In the genomic region with DNA sequence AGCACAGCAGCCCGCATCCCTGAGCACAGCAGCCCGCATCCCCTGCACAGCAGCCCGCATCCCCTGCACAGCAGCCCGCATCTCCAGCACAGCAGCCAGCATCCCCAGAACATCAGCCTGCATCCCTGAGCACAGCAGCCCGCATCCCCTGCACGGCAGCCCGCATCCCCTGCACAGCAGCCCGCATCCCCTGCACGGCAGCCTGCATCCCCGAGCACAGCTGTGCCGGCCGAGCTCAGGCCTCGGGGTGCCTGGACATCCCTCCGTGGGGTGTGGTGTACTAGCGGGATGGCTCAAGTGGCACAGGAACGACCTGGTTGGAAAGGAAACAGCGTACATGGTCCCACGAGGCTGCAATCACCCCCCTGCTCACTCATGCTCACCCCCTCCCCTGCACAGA, we compare ENCODE assay signal across 27 cellular contexts.
"Had no signal": no experiment of that assay in that cellular context is flagged by ENCODE, and none has a peak within 500 bp of the region (broad histone marks: within the 10 kb centered on the region; RNA-seq: fewer than 3 reads in every experiment).

No MANE protein-coding gene starts in this region.

- H3K27ac ChIP-seq: lower lobe of right lung, neural progenitor cell, ovary, prostate gland, skin epidermis, upper lobe of left lung, vagina had no signal

- H3K27me3 ChIP-seq: neural progenitor cell, ovary, tibial nerve, upper lobe of left lung, vagina had no signal

- FAIRE-seq: keratinocyte had no signal

- H2AFZ ChIP-seq: neural progenitor cell had no signal

- H3K36me3 ChIP-seq: lower lobe of right lung, neural progenitor cell, ovary, prostate gland, tibial nerve, upper lobe of left lung, vagina had no signal

- H3K9me3 ChIP-seq: lower lobe of right lung, ovary, prostate gland, tibial nerve, upper lobe of left lung, vagina had no signal

- ATAC-seq: left cardiac atrium; left lobe of liver; lower lobe of right lung; naive thymus-derived CD8-positive, alpha-beta T cell; right cardiac atrium; stimulated activated memory B cell treated with anti-CD40 and anti-IgM and Interleukin-4, amounts not matched to agents 10 μg/mL and 1 μg/mL and 100 μg/mL, for 72 hours; stimulated activated naive CD8-positive, alpha-beta T cell treated with anti-CD3 and anti-CD28 coated beads, Interleukin-15, amount 100 ng/mL, for 72 hours had no signal

- H3K9ac ChIP-seq: neural progenitor cell had no signal

- H3K4me1 ChIP-seq: lower lobe of right lung, neural progenitor cell, prostate gland, upper lobe of left lung, vagina had no signal

- H3K4me3 ChIP-seq: lower lobe of right lung, neural progenitor cell, ovary, prostate gland, skin epidermis, tibial nerve, upper lobe of left lung, vagina had no signal

- DNase-seq: hippocampal formation; kidney glomerular epithelial cell; left cardiac atrium; lower lobe of right lung; mammary epithelial cell; mesenchymal stem cell; naive thymus-derived CD8-positive, alpha-beta T cell; ovary; posterior cingulate gyrus; retina; stimulated activated CD4-positive, alpha-beta T cell treated with anti-CD3 and anti-CD28 coated beads, Interleukin-1b, Interleukin-23, amount 100 ng/mL, for 48 hours; stimulated activated CD4-positive, alpha-beta T cell treated with anti-CD3 and anti-CD28 coated beads, Interleukin-2, amount 100 ng/mL, for 48 hours; stimulated activated CD4-positive, alpha-beta T cell treated with anti-CD3 and anti-CD28 coated beads, Interleukin-4, amount 100 ng/mL, for 4 hours; stimulated activated CD8-positive, alpha-beta memory T cell treated with anti-CD3 and anti-CD28 coated beads, Interleukin-4, amount 100 ng/mL, for 48 hours; stimulated activated naive CD4-positive, alpha-beta T cell treated with Interleukin-2 at 50 U/mL for 16 hours; stimulated activated naive CD8-positive, alpha-beta T cell treated with anti-CD3 and anti-CD28 coated beads, Interleukin-15, amount 100 ng/mL, for 72 hours; substantia nigra; upper lobe of left lung had no signal

- H3K4me2 ChIP-seq: neural progenitor cell had no signal
